ENCODE assay signal across 24 cellular contexts in the genomic region with DNA sequence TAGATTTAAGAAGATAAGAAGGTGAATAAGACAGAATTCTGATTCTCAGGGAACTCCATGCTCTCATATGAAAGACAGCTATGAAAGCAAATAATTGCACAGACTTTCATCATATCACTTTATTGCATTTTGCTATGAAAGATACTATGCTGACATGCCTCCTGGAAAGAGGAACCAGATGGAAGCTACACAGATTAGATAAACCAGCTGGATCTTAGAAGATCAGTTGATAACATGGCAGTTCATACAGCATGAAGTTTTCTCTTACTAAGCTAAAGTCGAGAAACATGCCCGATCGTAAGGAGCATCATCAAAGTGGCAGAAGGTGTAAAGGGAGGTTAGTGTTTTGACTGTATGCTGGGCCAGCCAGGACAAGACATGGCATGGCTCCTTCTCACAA.
DNase-seq lines count a peak whose midpoint lies in the region; ATAC-seq and TF ChIP-seq lines count a peak whose summit lies in the region.
"Had no signal": no experiment of that assay in that cellular context is flagged by ENCODE, and none has a peak within 500 bp of the region (broad histone marks: within the 10 kb centered on the region; RNA-seq: fewer than 3 reads in every experiment).

No MANE protein-coding gene starts in this region.

- no peak for ATAC-seq in SK-N-SH treated with all-trans-retinoic acid at 6 μM for 48 hours
- ATAC-seq: GM12878 had no signal

- H3K4me3 ChIP-seq in coronary artery (no peak overlapping the region), brain microvascular endothelial cell (ENCODE audit: low read depth, low read length) (no peak overlapping the region)
- H3K4me3 ChIP-seq: BLaER1, GM12878 had no signal

- H3K27me3 ChIP-seq in brain microvascular endothelial cell (replicated peaks), result no peaks in the 10 kb centered on the region
- H3K27me3 ChIP-seq: BE2C, BLaER1 had no signal

- H3K36me3 ChIP-seq in brain microvascular endothelial cell (replicated peaks), result no peaks in the 10 kb centered on the region
- H3K36me3 ChIP-seq: BE2C, BLaER1 had no signal

- TF ChIP-seq CTCF in coronary artery (IDR thresholded peaks at IDR 0.05), result no peak
- TF ChIP-seq CTCF in brain microvascular endothelial cell (IDR thresholded peaks at IDR 0.05; ENCODE audit: low read depth, low read length, missing control alignments), result no peak

- intact Hi-C loops in posterior vena cava (cut with DNase I), result no loop called here

- H3K27ac ChIP-seq in coronary artery (no peak overlapping the region), brain microvascular endothelial cell (no peak overlapping the region)
- H3K27ac ChIP-seq: BLaER1 had no signal

- peak; percentile 32 for DNase-seq in MV-4-11 (lab: John Stamatoyannopoulos, UW)
- DNase-seq in OCI-M1 (lab: John Stamatoyannopoulos, UW), result peak; percentile 2
- DNase-seq in coronary artery (ENCODE audit: low spot score), result peak; percentile 12
- no peak for DNase-seq in brain microvascular endothelial cell
- no peak for DNase-seq in KBM-7
- no peak for DNase-seq in posterior vena cava (ENCODE audit: low spot score)
- no peak for DNase-seq in GOT3 (lab: John Stamatoyannopoulos, UW)
- DNase-seq: 8988T; ACHN; C1 segment of cervical spinal cord; CD4-positive, alpha-beta memory T cell; CD4-positive, CD25-positive, alpha-beta regulatory T cell; CD8-positive, alpha-beta memory T cell; COR-L47; DMS 273 treated with DMSO at 0.1 percent for 48 hours; DMS53; DMS79; DND-41; EL; GDM1 had no signal

- in situ Hi-C loops in brain microvascular endothelial cell (cut with HindIII; ENCODE audit: low pct_ligation_motif_present, low sequenced_read_pairs) (no loop called here), KBM-7 (cut with MboI; ENCODE audit: low pct_unique_long_range_greater_than_20kb, low sequenced_read_pairs) (no loop called here)

TF ChIP-seq in SK-N-SH treated with all-trans-retinoic acid at 6 μM for 48 hours, 23 proteins besides CTCF, POLR2A, EP300 and RAD21:
- TF ChIP-seq TCF4 (CRISPR knock-in tag; IDR thresholded peaks at IDR 0.05; ENCODE audit: borderline replicate concordance), result peak; percentile 45; the same call in 1 of the 2 replicates
- no peak for TF ChIP-seq RARB (CRISPR knock-in tag; IDR thresholded peaks at IDR 0.05)

Comparison
In these comparisons a context has a peak if more than half of its experiments do, and no peak if none do; other contexts are left out.
1. DNase-seq: peak in MV-4-11 (single experiment), OCI-M1 (single experiment) and coronary artery (single experiment); none in brain microvascular endothelial cell (single experiment), KBM-7 (single experiment), posterior vena cava (single experiment) and GOT3 (single experiment).